ENCODE assay signal across 9 cellular contexts in the genomic region with DNA sequence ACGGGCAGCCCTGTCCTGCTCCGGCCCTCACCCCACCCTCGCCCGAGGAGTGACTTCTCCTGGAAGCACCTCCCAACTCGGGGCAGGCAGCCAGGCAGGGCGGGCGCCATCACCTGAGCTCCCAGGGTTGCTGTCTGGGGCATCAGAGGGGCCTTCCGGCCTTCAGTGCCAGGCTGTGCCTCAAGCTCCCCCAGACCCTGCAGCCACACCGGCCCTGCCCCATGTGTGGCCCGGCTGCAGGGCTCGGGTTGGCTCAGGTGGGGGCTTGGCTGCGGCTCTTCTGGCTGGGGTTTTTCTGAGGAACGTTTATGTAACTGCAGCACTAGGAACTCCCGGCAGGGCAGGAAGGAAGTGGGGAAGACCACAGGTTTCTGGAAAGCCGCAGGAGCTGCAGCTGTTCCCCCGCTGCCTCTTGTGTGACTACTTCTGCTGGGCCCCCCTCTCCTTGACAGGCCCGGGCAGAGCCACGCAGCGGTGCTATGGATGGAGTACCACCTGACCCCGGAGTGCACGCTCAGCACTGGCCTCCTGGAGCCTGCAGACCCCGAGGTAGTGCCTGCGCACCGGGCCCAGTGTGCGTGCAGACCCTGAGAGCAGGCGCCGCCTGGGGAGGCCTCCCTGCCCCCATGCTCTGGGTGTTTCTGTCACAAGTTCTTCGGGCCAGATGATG. TPM values are rescaled to one million over a fixed set of nuclear protein-coding genes. Genes with fewer than 3 reads are reported as not detected.
A peak's percentile ranks its signal among the peaks of the same experiment; 100 is the strongest.
DNase-seq lines count a peak whose midpoint lies in the region; ATAC-seq and TF ChIP-seq lines count a peak whose summit lies in the region.
"Had no signal": no experiment of that assay in that cellular context is flagged by ENCODE, and none has a peak within 500 bp of the region (broad histone marks: within the 10 kb centered on the region; RNA-seq: fewer than 3 reads in every experiment).

No MANE protein-coding gene starts in this region.

- peak overlapping the region; percentile 83 to 84 for H3K4me3 Mint-ChIP-seq in effector memory CD8-positive, alpha-beta T cell

- H3K4me3 ChIP-seq in esophagus muscularis mucosa: no peak overlapping the region

- TF ChIP-seq POLR2A in esophagus muscularis mucosa (IDR thresholded peaks at IDR 0.05; ENCODE audit: low read depth): no peak

- no peaks in the 10 kb centered on the region for H3K9me3 ChIP-seq in esophagus muscularis mucosa

- H3K27ac Mint-ChIP-seq in effector memory CD8-positive, alpha-beta T cell: peak overlapping the region; percentile 56 to 86

- no peaks in the 10 kb centered on the region for H3K9me3 Mint-ChIP-seq in effector memory CD8-positive, alpha-beta T cell

- no peaks in the 10 kb centered on the region for H3K27me3 Mint-ChIP-seq in effector memory CD8-positive, alpha-beta T cell

- peaks cover 36 to 37% of the 10 kb centered on the region in 2 donors for H3K4me1 Mint-ChIP-seq in effector memory CD8-positive, alpha-beta T cell (ENCODE audit: low read depth in 2 of 2)

- DNase-seq in activated CD4-positive, alpha-beta T cell treated with anti-CD3 and anti-CD28 coated beads for 48 hours: peak; percentile 65
- peak; percentile 55 to 69 (median 67) for DNase-seq in effector memory CD8-positive, alpha-beta T cell
- DNase-seq in stimulated activated naive CD8-positive, alpha-beta T cell treated with anti-CD3 and anti-CD28 coated beads, Interleukin-15, Interleukin-2, amounts not matched to agents 100 U/mL and 50 U/mL, for 24 hours: peak; percentile 76
- no peak for DNase-seq in NCI-H345 (lab: John Stamatoyannopoulos, UW)
- DNase-seq in esophagus muscularis mucosa (ENCODE audit: extremely low spot score): no peak
- no peak for DNase-seq in NAMALWA (ENCODE audit: low spot score)

- intact Hi-C loops in esophagus muscularis mucosa (cut with DNase I): no loop called here

- TF ChIP-seq CTCF in esophagus muscularis mucosa (IDR thresholded peaks at IDR 0.05): no peak

- no peak overlapping the region for H3K27ac ChIP-seq in esophagus muscularis mucosa (replicated peaks in 1 of 4)

- ATAC-seq in GM19397 (IDR thresholded peaks at IDR 0.05; ENCODE audit: unreplicated experiment) (peak; percentile 71), HG03354 (IDR thresholded peaks at IDR 0.05; ENCODE audit: poor library complexity, severe bottlenecking, unreplicated experiment) (peak; percentile 75)
- peak; percentile 91 for ATAC-seq in effector memory CD8-positive, alpha-beta T cell (replicated peaks)
- peak; percentile 84 for ATAC-seq in stimulated activated naive CD8-positive, alpha-beta T cell treated with anti-CD3 and anti-CD28 coated beads, Interleukin-15, Interleukin-2, amounts not matched to agents 100 U/mL and 50 U/mL, for 24 hours
- ATAC-seq: Panc1 had no signal

- H3K4me1 ChIP-seq in esophagus muscularis mucosa: peaks cover 0 to 15% (median 0%) of the 10 kb centered on the region in 4 donors

- peaks cover 50 to 88% (median 85%) of the 10 kb centered on the region in 4 donors for H3K36me3 ChIP-seq in esophagus muscularis mucosa

- TF ChIP-seq EP300 in esophagus muscularis mucosa (IDR thresholded peaks at IDR 0.05): no peak

- peaks cover 20% of the 10 kb centered on the region for H3K36me3 Mint-ChIP-seq in effector memory CD8-positive, alpha-beta T cell (ENCODE audit: insufficient read depth)

- 69% methylated on average over 19 of the region's 28 CpGs for WGBS in esophagus muscularis mucosa

- H3K27me3 ChIP-seq in esophagus muscularis mucosa: no peaks in the 10 kb centered on the region

RNA-seq across cellular contexts. Expression of gene PRMT7, which starts 45.6 kb away (rescaled TPM):
- 10 to 100 TPM; 20.0 to 31.1 (median 26.8) TPM for total RNA-seq in esophagus muscularis mucosa

RNA-seq across cellular contexts. Expression of gene SLC7A6OS, which starts 45.6 kb away (rescaled TPM):
- 10 to 100 TPM in 2 of 4 donors, 1 to 10 TPM in 2; 8.7 to 15.7 (median 11.5) TPM for total RNA-seq in esophagus muscularis mucosa

Comparison
In these comparisons a context has a peak if more than half of its experiments do, and no peak if none do; other contexts are left out.
1. DNase-seq: peak in activated CD4-positive, alpha-beta T cell treated with anti-CD3 and anti-CD28 coated beads for 48 hours (single experiment), effector memory CD8-positive, alpha-beta T cell (3 of 3) and stimulated activated naive CD8-positive, alpha-beta T cell treated with anti-CD3 and anti-CD28 coated beads, Interleukin-15, Interleukin-2, amounts not matched to agents 100 U/mL and 50 U/mL, for 24 hours (single experiment); none in NCI-H345 (single experiment), esophagus muscularis mucosa (single experiment) and NAMALWA (single experiment).
2. Peak in every context shown above with its lines, with median percentiles within 50 percentile points of each other: ATAC-seq.